Comparison of ENCODE assay signal across 8 cellular contexts in the genomic region with DNA sequence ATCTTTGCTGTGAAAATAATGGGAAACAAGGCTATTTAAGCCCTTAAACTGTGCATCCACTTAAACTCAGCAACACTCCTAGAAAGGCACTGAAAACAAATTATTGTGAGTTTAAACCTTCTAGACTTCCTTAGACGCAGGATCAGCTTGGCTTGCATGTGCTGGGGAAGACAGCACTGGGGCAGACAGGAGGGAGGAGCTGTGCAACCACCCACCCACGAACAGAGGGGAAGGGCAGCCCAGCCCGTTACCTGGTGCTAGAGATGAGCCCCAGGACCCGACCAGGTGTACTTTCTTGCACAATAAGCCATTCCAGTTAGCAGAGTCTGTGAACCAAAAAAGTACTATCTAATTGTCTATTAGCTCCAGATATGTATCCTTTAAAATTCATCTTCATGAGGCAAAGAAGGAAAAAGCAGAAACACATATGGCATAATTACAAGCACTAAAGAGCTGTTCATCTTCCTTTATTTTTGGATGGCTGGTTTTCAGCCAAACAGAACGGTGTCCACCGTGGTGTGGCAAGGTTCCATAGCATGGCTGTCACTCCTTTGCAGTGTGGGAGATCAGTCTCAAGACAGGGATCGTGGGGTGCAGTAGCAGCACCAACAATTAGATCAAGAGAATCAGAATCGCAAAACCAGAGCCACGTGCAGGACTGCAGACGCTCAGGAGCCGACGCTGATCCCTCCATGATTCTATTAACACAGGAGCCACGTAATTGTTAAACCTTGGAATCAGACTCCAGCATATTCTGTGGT.
DNase-seq lines count a peak whose midpoint lies in the region; ATAC-seq and TF ChIP-seq lines count a peak whose summit lies in the region.

No MANE protein-coding gene starts in this region.

- TF ChIP-seq CTCF in spleen (IDR thresholded peaks at IDR 0.05 in 8 of 11, conservative IDR thresholded peaks at IDR 0.05 in 3 of 11): no peak

- no peaks in the 10 kb centered on the region for H3K27me3 Mint-ChIP-seq in activated T-helper 2 cell treated with anti-CD3 and anti-CD28 coated beads, Interferon-gamma antibody, Interleukin-2, Interleukin-4, amounts not matched to agents 10 μg/mL and 5 μg/mL and 100 μg/mL, durations not matched to agents 14 hours and 24 hours and 36 hours (ENCODE audit: low read depth)

- H3K23ac ChIP-seq in mesendoderm (ENCODE audit: low read length): no peak overlapping the region

- peaks cover 81% of the 10 kb centered on the region for H3K4me1 Mint-ChIP-seq in activated T-helper 2 cell treated with anti-CD3 and anti-CD28 coated beads, Interferon-gamma antibody, Interleukin-2, Interleukin-4, amounts not matched to agents 10 μg/mL and 5 μg/mL and 100 μg/mL, durations not matched to agents 14 hours and 24 hours and 36 hours (ENCODE audit: low read depth)

- H3K36me3 ChIP-seq in spleen (peaks cover 0 to 54% (median 6%) of the 10 kb centered on the region in 6 donors), mesendoderm (ENCODE audit: control insufficient read depth, insufficient read depth, low read length) (no peaks in the 10 kb centered on the region)

- peaks cover 2% of the 10 kb centered on the region for H3K79me1 ChIP-seq in mesendoderm (ENCODE audit: low read length)

- H2BK120ac ChIP-seq in mesendoderm (ENCODE audit: low read depth, low read length): no peak overlapping the region

- H3K79me2 ChIP-seq in mesendoderm (ENCODE audit: control insufficient read depth, insufficient read depth, low read length): no peaks in the 10 kb centered on the region

- peaks cover 0 to 4% (median 0%) of the 10 kb centered on the region in 8 donors for H3K9me3 ChIP-seq in spleen

- H3K4me3 ChIP-seq in spleen (peak overlapping the region in 3 of 8 donors; percentile 3 to 47 (median 12)), mesendoderm (ENCODE audit: low read length) (no peak overlapping the region)

- ATAC-seq in HG02973 (IDR thresholded peaks at IDR 0.05; ENCODE audit: unreplicated experiment): peak; percentile 5

- H3K9me3 Mint-ChIP-seq in activated T-helper 2 cell treated with anti-CD3 and anti-CD28 coated beads, Interferon-gamma antibody, Interleukin-2, Interleukin-4, amounts not matched to agents 10 μg/mL and 5 μg/mL and 100 μg/mL, durations not matched to agents 14 hours and 24 hours and 36 hours: no peaks in the 10 kb centered on the region

- no peak overlapping the region for H3K9ac ChIP-seq in mesendoderm (ENCODE audit: low read length)

- H3K4me1 ChIP-seq in spleen (peaks cover 24 to 100% (median 63%) of the 10 kb centered on the region in 6 donors), mesendoderm (ENCODE audit: control insufficient read depth, low read depth, low read length) (peaks cover 4% of the 10 kb centered on the region)

- 41 to 57% (median 46%) methylated on average over 13 of the region's 13 CpGs for WGBS in spleen, 5 donors
- WGBS in mesendoderm (ENCODE audit: extremely low coverage, insufficient coverage, low lambda C conversion rate): no CpG with 5 or more reads among the region's 13 CpGs

- no peak overlapping the region for H3K56ac ChIP-seq in mesendoderm (ENCODE audit: low read length)

- no peak overlapping the region for H2AK5ac ChIP-seq in mesendoderm (ENCODE audit: low read length)

- H3K27ac ChIP-seq in spleen (peak overlapping the region in 6 of 8 donors; percentile 54 to 77 (median 66)), mesendoderm (ENCODE audit: low read depth, low read length) (no peak overlapping the region)

- no peak overlapping the region for H2BK15ac ChIP-seq in mesendoderm (replicated peaks; ENCODE audit: low read depth)

- intact Hi-C loops in activated T-helper 2 cell treated with anti-CD3 and anti-CD28 coated beads, Interferon-gamma antibody, Interleukin-2, Interleukin-4, amounts not matched to agents 10 μg/mL and 5 μg/mL and 100 μg/mL, durations not matched to agents 14 hours and 24 hours and 36 hours (cut with micrococcal nuclease): loop anchor here (1.0 kb wide), 1 partner anchor 9 kb away; no protein-coding TSS in a partner anchor
- intact Hi-C loops in spleen (cut with DNase I; ENCODE audit: low total_unique reads): no loop called here

- DNase-seq in NCI-H2196 (lab: John Stamatoyannopoulos, UW; ENCODE audit: unreplicated experiment) (peak; percentile 9), NCI-H2196 treated with DMSO at 0.1 percent for 48 hours (lab: John Stamatoyannopoulos, UW; ENCODE audit: unreplicated experiment) (no peak), spleen (peak; percentile 81), medulla oblongata (ENCODE audit: extremely low spot score) (no peak), mesendoderm (no peak), mucosa of gallbladder (ENCODE audit: low spot score) (no peak)
- DNase-seq in activated T-helper 2 cell treated with anti-CD3 and anti-CD28 coated beads, Interferon-gamma antibody, Interleukin-2, Interleukin-4, amounts not matched to agents 10 μg/mL and 5 μg/mL and 100 μg/mL, durations not matched to agents 14 hours and 24 hours and 36 hours (ENCODE audit: low spot score): no peak

- H3K4me3 Mint-ChIP-seq in activated T-helper 2 cell treated with anti-CD3 and anti-CD28 coated beads, Interferon-gamma antibody, Interleukin-2, Interleukin-4, amounts not matched to agents 10 μg/mL and 5 μg/mL and 100 μg/mL, durations not matched to agents 14 hours and 24 hours and 36 hours (ENCODE audit: low read depth): peak overlapping the region; percentile 81

- peak overlapping the region; percentile 90 for H3K27ac Mint-ChIP-seq in activated T-helper 2 cell treated with anti-CD3 and anti-CD28 coated beads, Interferon-gamma antibody, Interleukin-2, Interleukin-4, amounts not matched to agents 10 μg/mL and 5 μg/mL and 100 μg/mL, durations not matched to agents 14 hours and 24 hours and 36 hours

- no peak overlapping the region for H4K8ac ChIP-seq in mesendoderm (ENCODE audit: low read depth, low read length)

- no peak overlapping the region for H3K18ac ChIP-seq in mesendoderm (ENCODE audit: low read length)

- H2BK5ac ChIP-seq in mesendoderm (ENCODE audit: low read length): no peak overlapping the region

- H4K5ac ChIP-seq in mesendoderm (ENCODE audit: low read length): no peak overlapping the region

- H3K27me3 ChIP-seq in spleen (replicated peaks in 1 of 7): no peaks in the 10 kb centered on the region
- no peaks in the 10 kb centered on the region for H3K27me3 ChIP-seq in mesendoderm (ENCODE audit: insufficient read depth, low read length, poor library complexity)

- H3K4me2 ChIP-seq in mesendoderm (ENCODE audit: low read length): no peak overlapping the region

- H3K4ac ChIP-seq in mesendoderm (ENCODE audit: low read depth, low read length): no peak overlapping the region

- no peak for TF ChIP-seq POLR2A in spleen (IDR thresholded peaks at IDR 0.05)

- H3K36me3 Mint-ChIP-seq in activated T-helper 2 cell treated with anti-CD3 and anti-CD28 coated beads, Interferon-gamma antibody, Interleukin-2, Interleukin-4, amounts not matched to agents 10 μg/mL and 5 μg/mL and 100 μg/mL, durations not matched to agents 14 hours and 24 hours and 36 hours (ENCODE audit: low read depth): peaks cover 85% of the 10 kb centered on the region

Comparison
In these comparisons a context has a peak if more than half of its experiments do, and no peak if none do; other contexts are left out.
1. DNase-seq: peak in NCI-H2196 (single experiment) and spleen (single experiment); none in NCI-H2196 treated with DMSO at 0.1 percent for 48 hours (single experiment), activated T-helper 2 cell treated with anti-CD3 and anti-CD28 coated beads, Interferon-gamma antibody, Interleukin-2, Interleukin-4, amounts not matched to agents 10 μg/mL and 5 μg/mL and 100 μg/mL, durations not matched to agents 14 hours and 24 hours and 36 hours (single experiment), medulla oblongata (single experiment), mesendoderm (single experiment) and mucosa of gallbladder (single experiment).